Comparison of ENCODE assay signal across 22 cellular contexts in the genomic region with DNA sequence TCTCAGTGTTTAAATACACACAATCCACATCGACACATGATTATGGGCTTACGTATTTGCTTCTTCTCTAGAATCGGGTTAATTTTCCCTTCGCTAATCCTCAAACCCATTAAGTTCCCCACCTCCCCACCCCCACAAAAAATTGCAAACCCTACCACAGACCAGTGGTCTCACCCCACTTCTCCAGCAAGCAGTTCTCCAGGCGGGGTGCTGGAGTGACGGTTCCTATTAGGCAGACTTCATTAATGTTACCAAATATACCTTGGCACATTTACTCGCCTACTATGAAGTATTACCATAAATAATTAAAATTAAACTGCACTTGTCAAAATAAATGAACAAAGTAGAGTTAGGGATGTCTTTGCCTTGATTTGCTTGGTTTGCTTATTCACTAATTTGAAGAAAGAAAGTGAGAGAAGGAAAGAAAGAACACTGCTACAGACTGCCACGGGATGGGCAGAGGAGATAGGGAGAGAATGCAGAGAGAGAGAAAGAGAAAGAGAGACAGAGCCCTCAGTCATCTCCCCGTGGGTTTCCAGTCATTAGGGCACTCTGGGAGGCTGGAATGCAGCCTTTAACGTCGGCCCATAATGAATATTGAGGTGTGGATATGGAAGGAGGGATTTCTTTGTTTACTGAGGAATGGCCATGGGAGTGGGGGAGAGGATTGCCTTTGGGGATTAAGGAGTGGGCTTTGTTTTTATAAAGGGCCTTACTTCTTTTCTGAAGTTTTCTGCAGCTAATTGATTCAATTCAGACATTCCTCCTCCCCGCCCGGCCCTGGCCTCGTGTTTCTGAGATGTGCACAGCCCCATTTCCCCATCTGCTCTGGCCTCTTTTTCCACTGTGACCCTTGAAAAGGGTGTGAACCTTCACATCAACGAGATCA.
"Had no signal": no experiment of that assay in that cellular context is flagged by ENCODE, and none has a peak within 500 bp of the region (broad histone marks: within the 10 kb centered on the region; RNA-seq: fewer than 3 reads in every experiment).

No MANE protein-coding gene starts in this region.

- ATAC-seq: activated naive CD4-positive, alpha-beta T cell treated with anti-CD3 and anti-CD28 coated beads, Interleukin-2, amount 50 U/mL, for 72 hours; activated naive CD8-positive, alpha-beta T cell treated with anti-CD3 and anti-CD28 coated beads, Interleukin-2, amount 50 U/mL, for 24 hours; T-helper 17 cell had no signal

- H3K4me3 ChIP-seq: cardiac muscle cell, SJSA1 had no signal

- H3K27ac ChIP-seq: brain microvascular endothelial cell, cardiac muscle cell, SJSA1 had no signal

- DNase-seq: activated CD4-positive, alpha-beta memory T cell treated with anti-CD3 and anti-CD28 coated beads, Interleukin-2, amount 10 ng/mL, durations not matched to agents 7 days and 5 days; activated CD4-positive, alpha-beta T cell treated with anti-CD3 and anti-CD28 coated beads, Interleukin-2, amount 50 U/mL, for 1 hour; activated CD4-positive, CD25-positive, alpha-beta regulatory T cell; activated CD8-positive, alpha-beta memory T cell treated with anti-CD3 and anti-CD28 coated beads, Interleukin-2, amount 50 U/mL, for 4 hours; activated naive CD4-positive, alpha-beta T cell treated with Interleukin-2 at 50 U/mL for 16 hours; activated naive CD8-positive, alpha-beta T cell treated with anti-CD3 and anti-CD28 coated beads, Interleukin-2, amount 50 U/mL, for 24 hours; amniotic stem cell; brain microvascular endothelial cell; KG1; NCI-H1048; NCI-H1417; NCI-H2029; NCI-H2107; NCI-H2171 treated with DMSO at 0.1 percent for 48 hours; NCI-H226; NCI-H526 treated with DMSO at 0.1 percent for 48 hours; SHP77; T-helper 17 cell; T1000 had no signal

- H3K9me3 Mint-ChIP-seq: activated CD4-positive, alpha-beta memory T cell treated with anti-CD3 and anti-CD28 coated beads, Interleukin-2, amount 10 ng/mL, durations not matched to agents 7 days and 5 days; activated naive CD4-positive, alpha-beta T cell treated with anti-CD3 and anti-CD28 coated beads, Interleukin-2, amount 50 U/mL, for 72 hours; activated naive CD8-positive, alpha-beta T cell treated with anti-CD3 and anti-CD28 coated beads, Interleukin-2, amount 50 U/mL, for 24 hours had no signal

- H3K27ac Mint-ChIP-seq: activated CD4-positive, alpha-beta memory T cell treated with anti-CD3 and anti-CD28 coated beads, Interleukin-2, amount 10 ng/mL, durations not matched to agents 7 days and 5 days; activated naive CD4-positive, alpha-beta T cell treated with anti-CD3 and anti-CD28 coated beads, Interleukin-2, amount 50 U/mL, for 72 hours; activated naive CD8-positive, alpha-beta T cell treated with anti-CD3 and anti-CD28 coated beads, Interleukin-2, amount 50 U/mL, for 24 hours; T-helper 17 cell had no signal

- H3K36me3 ChIP-seq: brain microvascular endothelial cell, cardiac muscle cell, SJSA1 had no signal

- H3K9me3 ChIP-seq: SJSA1 had no signal

- H3K4me3 Mint-ChIP-seq: activated CD4-positive, alpha-beta memory T cell treated with anti-CD3 and anti-CD28 coated beads, Interleukin-2, amount 10 ng/mL, durations not matched to agents 7 days and 5 days; activated naive CD8-positive, alpha-beta T cell treated with anti-CD3 and anti-CD28 coated beads, Interleukin-2, amount 50 U/mL, for 24 hours; T-helper 17 cell had no signal
